ENCODE assay signal across 21 cellular contexts in genomic region chr2:69994166-69994565, GRCh38. TPM values are rescaled to one million over a fixed set of nuclear protein-coding genes. Genes with fewer than 3 reads are reported as not detected.
DNase-seq lines count a peak whose midpoint lies in the region; ATAC-seq and TF ChIP-seq lines count a peak whose summit lies in the region.
"Had no signal": no experiment of that assay in that cellular context is flagged by ENCODE, and none has a peak within 500 bp of the region (broad histone marks: within the 10 kb centered on the region; RNA-seq: fewer than 3 reads in every experiment).

No MANE protein-coding gene starts in this region.

- no peaks in the 10 kb centered on the region for H3K27me3 ChIP-seq in heart right ventricle

- no peak overlapping the region for H3K27ac ChIP-seq in heart right ventricle

- H3K4me3 ChIP-seq in heart right ventricle = no peak overlapping the region
- H3K4me3 ChIP-seq: GM12878 had no signal

- peaks cover 0 to 40% (median 4%) of the 10 kb centered on the region in 9 donors for H3K36me3 ChIP-seq in heart right ventricle

- no peaks in the 10 kb centered on the region for H3K9me3 ChIP-seq in heart right ventricle

- ATAC-seq in heart right ventricle = no peak
- no peak for ATAC-seq in HG03442 (IDR thresholded peaks at IDR 0.05; ENCODE audit: unreplicated experiment)
- ATAC-seq: GM12878 had no signal

- H3K36me3 Mint-ChIP-seq in endothelial cell (ENCODE audit: low read depth, unreplicated experiment) = peaks cover 6% of the 10 kb centered on the region
- peaks cover 4% of the 10 kb centered on the region for H3K36me3 Mint-ChIP-seq in type B pancreatic cell

- no peak for TF ChIP-seq CTCF in heart right ventricle (IDR thresholded peaks at IDR 0.05)
- TF ChIP-seq CTCF in endothelial cell (IDR thresholded peaks at IDR 0.05; ENCODE audit: unreplicated experiment) = no peak
- TF ChIP-seq CTCF in type B pancreatic cell (conservative IDR thresholded peaks at IDR 0.05) = no peak

- peaks cover 8% of the 10 kb centered on the region for H3K4me1 Mint-ChIP-seq in endothelial cell (ENCODE audit: unreplicated experiment)
- H3K4me1 Mint-ChIP-seq in type B pancreatic cell (ENCODE audit: unreplicated experiment) = peaks cover 4% of the 10 kb centered on the region

- peak overlapping the region; percentile 14 for H3K4me3 Mint-ChIP-seq in endothelial cell (ENCODE audit: unreplicated experiment)
- H3K4me3 Mint-ChIP-seq in type B pancreatic cell = no peak overlapping the region
- H3K4me3 Mint-ChIP-seq: CD4-positive, CD25-positive, alpha-beta regulatory T cell had no signal

- DNase-seq in cardiac septum (ENCODE audit: low spot score) = peak; percentile 47
- DNase-seq in heart right ventricle = no peak
- DNase-seq in endothelial cell (ENCODE audit: low spot score) = no peak
- peak; percentile 20 for DNase-seq in posterior vena cava (ENCODE audit: low spot score)
- DNase-seq in type B pancreatic cell (ENCODE audit: extremely low spot score, unreplicated experiment) = no peak
- no peak for DNase-seq in NCI-H2029 treated with DMSO at 0.1 percent for 48 hours (lab: John Stamatoyannopoulos, UW)
- DNase-seq: CD4-positive, CD25-positive, alpha-beta regulatory T cell; COR-L47; DND-41; H7; KBM-7; MM.1S; NCI-H1048; NCI-H1417 treated with DMSO at 0.1 percent for 48 hours; NCI-H187; NCI-H2107; NCI-H446 treated with DMSO at 0.1 percent for 48 hours; NCI-H526 treated with DMSO at 0.1 percent for 48 hours; Right ventricle myocardium superior had no signal

- H3K27me3 Mint-ChIP-seq in endothelial cell (ENCODE audit: unreplicated experiment) = no peaks in the 10 kb centered on the region
- H3K27me3 Mint-ChIP-seq in type B pancreatic cell = no peaks in the 10 kb centered on the region
- H3K27me3 Mint-ChIP-seq: CD4-positive, CD25-positive, alpha-beta regulatory T cell had no signal

- H3K9me3 Mint-ChIP-seq in endothelial cell (ENCODE audit: unreplicated experiment) (no peaks in the 10 kb centered on the region), type B pancreatic cell (no peaks in the 10 kb centered on the region)
- H3K9me3 Mint-ChIP-seq: CD4-positive, CD25-positive, alpha-beta regulatory T cell had no signal

- 92 to 94% methylated on average over 6 of the region's 6 CpGs for WGBS in heart right ventricle, 2 donors

- peaks cover 0 to 10% (median 0%) of the 10 kb centered on the region in 9 donors for H3K4me1 ChIP-seq in heart right ventricle

- H3K27ac Mint-ChIP-seq in endothelial cell (ENCODE audit: unreplicated experiment) = no peak overlapping the region
- no peak overlapping the region for H3K27ac Mint-ChIP-seq in type B pancreatic cell

- intact Hi-C loops in cardiac septum (cut with DNase I) (no loop called here), heart right ventricle (cut with DNase I) (no loop called here), posterior vena cava (cut with DNase I) (no loop called here)

RNA-seq across cellular contexts. Expression of gene ASPRV1, which starts 32.7 kb away (rescaled TPM):
- total RNA-seq in cardiac septum (0.81 TPM), heart right ventricle (1 to 10 TPM in 4 of 10 donors, under 1 TPM in 6; 0.36 to 1.3 (median 0.77) TPM), endothelial cell (ENCODE audit: unreplicated experiment) (0.87 TPM), posterior vena cava (1 to 10 TPM in 1 of 2 donors, under 1 TPM in 1; 1.00 to 1.7 TPM), type B pancreatic cell (ENCODE audit: low replicate concordance) (0.67 and 1.3 TPM in 2 replicates)
- polyA plus RNA-seq in heart right ventricle = 1 to 10 TPM; 1.0 to 1.5 TPM

Comparison
In these comparisons a context has a peak if more than half of its experiments do, and no peak if none do; other contexts are left out.
1. DNase-seq: peak in cardiac septum (single experiment) and posterior vena cava (single experiment); none in heart right ventricle (0 of 2), endothelial cell (single experiment), type B pancreatic cell (single experiment) and NCI-H2029 treated with DMSO at 0.1 percent for 48 hours (single experiment).